In genomic region chr13:112889351-112890290, GRCh38 we compare ENCODE assay signal across 24 cellular contexts.
A peak's percentile ranks its signal among the peaks of the same experiment; 100 is the strongest.
DNase-seq lines count a peak whose midpoint lies in the region; ATAC-seq, FAIRE-seq and TF ChIP-seq lines count a peak whose summit lies in the region.
"Had no signal": no experiment of that assay in that cellular context is flagged by ENCODE, and none has a peak within 500 bp of the region (broad histone marks: within the 10 kb centered on the region; RNA-seq: fewer than 3 reads in every experiment).

No MANE protein-coding gene starts in this region.

- 0 out of 2 replicates have a peak overlapping the region, but pooled peaks have one; percentile 13 for H3K18ac ChIP-seq in H1 (ENCODE audit: extremely low read depth, low read length)

- no peak overlapping the region for H2BK5ac ChIP-seq in H1 (ENCODE audit: low read depth, low read length)

- CTCF ChIA-PET in H1 (lab: Charles Lee; ENCODE audit: partially characterized antibody): interaction anchor here (0.6 to 1.7 kb wide), 2 partner anchors 29 to 462 kb away, joined by 3 to 4 read pairs; no protein-coding TSS in a partner anchor

- POLR2A ChIA-PET in H1 (lab: Charles Lee; ENCODE audit: partially characterized antibody): interaction anchor here (0.8 to 3.8 kb wide), 3 partner anchors 9 to 26 kb away, joined by 4 to 17 read pairs (median 6); no protein-coding TSS in a partner anchor

- H3K4me2 ChIP-seq in H1 (ENCODE audit: insufficient read depth in 1 of 2, low read depth in 2 of 2, low read length in 2 of 2): no peak overlapping the region
- H3K4me2 ChIP-seq in neural progenitor cell: no peak overlapping the region
- H3K4me2 ChIP-seq: BLaER1, KMS-11 had no signal

- no peak overlapping the region; the same call in 1 of the 2 replicates for H2AK5ac ChIP-seq in H1 (ENCODE audit: low read depth, low read length)

- H3K23ac ChIP-seq in H1 (ENCODE audit: insufficient read length): no peak overlapping the region

- peak overlapping the region; percentile 99; the same call in 1 of the 2 replicates for H2BK12ac ChIP-seq in H1 (ENCODE audit: low read depth, low read length)

- TF ChIP-seq EP300 in H1 (IDR thresholded peaks at IDR 0.05; ENCODE audit: borderline replicate concordance in 1 of 2, low read depth in 2 of 2, low read length in 2 of 2): no peak

- H4K5ac ChIP-seq in H1 (ENCODE audit: insufficient read length, low read depth, low read length): no peak overlapping the region

- H3K23me2 ChIP-seq in H1 (ENCODE audit: low read depth, low read length): peaks cover 2% of the 10 kb centered on the region; the same call in 1 of the 2 replicates

- no peak for ATAC-seq in left ventricle myocardium superior
- no peak for ATAC-seq in heart right ventricle

- H3K36me3 ChIP-seq in heart right ventricle (peaks cover 0 to 7% (median 0%) of the 10 kb centered on the region in 9 donors), H1 (ENCODE audit: control insufficient read depth in 2 of 4, insufficient read depth in 4 of 4, low read length in 3 of 4) (peaks cover 0 to 6% (median 2%) of the 10 kb centered on the region in 4 experiments; a peak in 2 of 8 replicates), neural progenitor cell (no peaks in the 10 kb centered on the region)
- H3K36me3 ChIP-seq: SJSA1 had no signal

- H3K4me3 Mint-ChIP-seq in neural progenitor cell: no peak overlapping the region
- H3K4me3 Mint-ChIP-seq: CD4-positive, CD25-positive, alpha-beta regulatory T cell; H9 had no signal

- no peak overlapping the region for H3K14ac ChIP-seq in H1 (ENCODE audit: insufficient read length)

- no peaks in the 10 kb centered on the region for H3K36me3 Mint-ChIP-seq in neural progenitor cell
- H3K36me3 Mint-ChIP-seq: CD4-positive, CD25-positive, alpha-beta regulatory T cell; IgD-negative memory B cell had no signal

- H3K9ac ChIP-seq in H1 (replicated peaks in 1 of 4; ENCODE audit: extremely low read depth in 1 of 4, low read depth in 3 of 4, low read length in 3 of 4) (no peak overlapping the region), neural progenitor cell (no peak overlapping the region)
- H3K9ac ChIP-seq: BLaER1, KMS-11 had no signal

- 90 to 92% methylated on average over 42 of the region's 42 CpGs for WGBS in heart right ventricle, 2 donors
- 89% methylated on average over 32 of the region's 42 CpGs; no CpG with 5 or more reads in 1 of the 2 experiments for WGBS in H1 (ENCODE audit: extremely low coverage in 1 of 2, insufficient coverage in 1 of 2, insufficient read length in 1 of 2, insufficient replicate concordance in 2 of 2, low coverage in 1 of 2, low lambda C conversion rate in 2 of 2, missing lambda C conversion rate in 1 of 2), 2 experiments

- H3K79me1 ChIP-seq in H1 (ENCODE audit: low read depth, low read length): no peaks in the 10 kb centered on the region

- H3K4ac ChIP-seq in H1 (replicated peaks; ENCODE audit: insufficient read length, low read depth, low read length): no peak overlapping the region

- H3K9me3 Mint-ChIP-seq in neural progenitor cell: no peaks in the 10 kb centered on the region
- H3K9me3 Mint-ChIP-seq: CD4-positive, CD25-positive, alpha-beta regulatory T cell; H9; IgD-negative memory B cell had no signal

- H3K27ac ChIP-seq in heart right ventricle (no peak overlapping the region), H1 (ENCODE audit: low read depth, low read length) (no peak overlapping the region), neural progenitor cell (no peak overlapping the region)
- H3K27ac ChIP-seq: BLaER1, KMS-11, SJSA1 had no signal

- H2AFZ ChIP-seq in H1 (ENCODE audit: low read length) (no peak overlapping the region), neural progenitor cell (replicated peaks) (no peak overlapping the region)

- H3K4me1 ChIP-seq in heart right ventricle (peaks cover 6 to 37% (median 26%) of the 10 kb centered on the region in 9 donors), H1 (replicated peaks in 1 of 4; ENCODE audit: control insufficient read depth in 3 of 4, insufficient read depth in 4 of 4, low read length in 3 of 4) (peaks cover 7 to 47% (median 37%) of the 10 kb centered on the region in 4 experiments), neural progenitor cell (peaks cover 50% of the 10 kb centered on the region)

- H4K8ac ChIP-seq in H1 (ENCODE audit: extremely low read depth, insufficient read depth, low read length): peak overlapping the region; percentile 58; the same call in 1 of the 2 replicates

- peaks cover 65% of the 10 kb centered on the region for H3F3A ChIP-seq in neural progenitor cell (ENCODE audit: low read depth)

- H3K27me3 Mint-ChIP-seq in neural progenitor cell (ENCODE audit: insufficient read depth, low read depth): peaks cover 13% of the 10 kb centered on the region
- H3K27me3 Mint-ChIP-seq: IgD-negative memory B cell had no signal

- no peak overlapping the region for H2BK20ac ChIP-seq in H1 (ENCODE audit: low read length)

- H4K91ac ChIP-seq in H1 (replicated peaks; ENCODE audit: insufficient read length, low read length): peak overlapping the region; percentile 25

- no peak for FAIRE-seq in H1 (lab: Jason Lieb, UNC)
- FAIRE-seq: A204.1, RCC 7860 had no signal

- TF ChIP-seq CTCF in heart right ventricle (IDR thresholded peaks at IDR 0.05): no peak
- no peak for TF ChIP-seq CTCF in H1 (IDR thresholded peaks at IDR 0.05; ENCODE audit: control extremely low read depth in 1 of 3, insufficient read depth in 1 of 3, low read depth in 1 of 3, low read length in 3 of 3)
- TF ChIP-seq CTCF in neural progenitor cell (IDR thresholded peaks at IDR 0.05): no peak

- H3K4me1 Mint-ChIP-seq in neural progenitor cell: peaks cover 70% of the 10 kb centered on the region

- H3K79me2 ChIP-seq in H1 (ENCODE audit: control insufficient read depth in 1 of 2, insufficient read depth in 2 of 2, low read length in 2 of 2) (no peaks in the 10 kb centered on the region), neural progenitor cell (ENCODE audit: low read depth) (peaks cover 3% of the 10 kb centered on the region)

- peak; percentile 19 for DNase-seq in left ventricle myocardium superior
- no peak for DNase-seq in heart right ventricle
- no peak for DNase-seq in H1 (ENCODE audit: low read depth in 1 of 2, low spot score in 2 of 2)
- DNase-seq in neural progenitor cell (ENCODE audit: low spot score): no peak
- no peak for DNase-seq in stimulated activated CD4-positive, alpha-beta T cell treated with anti-CD3 and anti-CD28 coated beads, Interleukin-4, amount 100 ng/mL, for 24 hours
- no peak for DNase-seq in NCI-H1417 treated with DMSO at 0.1 percent for 48 hours (lab: John Stamatoyannopoulos, UW)
- DNase-seq in globus pallidus (ENCODE audit: low spot score): no peak
- DNase-seq: CD4-positive, CD25-positive, alpha-beta regulatory T cell; DMS153; DND-41; H9; MM.1S; NCI-H1092; NCI-H146; NCI-H1930; NCI-H2107; NCI-H524; NCI-H774 had no signal

- H3K9me3 ChIP-seq in heart right ventricle (no peaks in the 10 kb centered on the region), H1 (ENCODE audit: insufficient read depth in 2 of 2, low read depth in 1 of 2, low read length in 1 of 2) (no peaks in the 10 kb centered on the region), neural progenitor cell (ENCODE audit: low read depth) (no peaks in the 10 kb centered on the region)
- H3K9me3 ChIP-seq: BLaER1, SJSA1 had no signal

- no peak for TF ChIP-seq RAD21 in H1 (IDR thresholded peaks at IDR 0.05 in 1 of 2, conservative IDR thresholded peaks at IDR 0.05 in 1 of 2; ENCODE audit: low read depth in 2 of 2, low read length in 2 of 2)

- no peak for TF ChIP-seq POLR2A in H1 (IDR thresholded peaks at IDR 0.05; ENCODE audit: control extremely low read depth in 1 of 2, low read depth in 2 of 2, low read length in 2 of 2)

- no peak overlapping the region for H3K4me3 ChIP-seq in heart right ventricle
- no peak overlapping the region for H3K4me3 ChIP-seq in H1 (ENCODE audit: extremely low read depth in 1 of 4, insufficient read depth in 2 of 4, low read depth in 3 of 4, low read length in 4 of 4)
- no peak overlapping the region for H3K4me3 ChIP-seq in neural progenitor cell
- H3K4me3 ChIP-seq: BLaER1, SJSA1 had no signal

- H3K27me3 ChIP-seq in heart right ventricle: peaks cover 0 to 31% (median 16%) of the 10 kb centered on the region in 7 donors
- peaks cover 0 to 16% (median 13%) of the 10 kb centered on the region in 4 experiments; a peak in 6 of 7 replicates for H3K27me3 ChIP-seq in H1 (replicated peaks in 1 of 4; ENCODE audit: control insufficient read depth in 3 of 4, extremely low read depth in 1 of 4, insufficient read depth in 3 of 4, low read length in 3 of 4)
- H3K27me3 ChIP-seq in neural progenitor cell: peaks cover 8% of the 10 kb centered on the region

- no peak overlapping the region for H2BK15ac ChIP-seq in H1 (ENCODE audit: low read length)

- intact Hi-C loops in left ventricle myocardium superior (cut with micrococcal nuclease): no loop called here
- intact Hi-C loops in heart right ventricle (cut with DNase I): no loop called here

- H4K20me1 ChIP-seq in H1 (replicated peaks in 1 of 2; ENCODE audit: control insufficient read depth in 1 of 2, insufficient read depth in 2 of 2, low read length in 2 of 2) (peaks cover 0 to 7% of the 10 kb centered on the region in 2 experiments), neural progenitor cell (ENCODE audit: low read depth) (no peaks in the 10 kb centered on the region)

- H2BK120ac ChIP-seq in H1 (replicated peaks; ENCODE audit: low read depth, low read length): no peak overlapping the region

- H3K56ac ChIP-seq in H1 (replicated peaks; ENCODE audit: insufficient read length, low read depth, low read length): no peak overlapping the region

- H3K27ac Mint-ChIP-seq in neural progenitor cell: peak overlapping the region; percentile 90
- H3K27ac Mint-ChIP-seq: CD4-positive, CD25-positive, alpha-beta regulatory T cell; H9 had no signal

TF ChIP-seq in H1, 55 proteins besides CTCF, POLR2A, EP300 and RAD21 (continues in another document):
- TF ChIP-seq SAP30 (IDR thresholded peaks at IDR 0.05; ENCODE audit: insufficient read depth, insufficient replicate concordance, low read length): no peak
- TF ChIP-seq RNF2 (IDR thresholded peaks at IDR 0.05; ENCODE audit: borderline replicate concordance, low read depth, low read length, missing control alignments, poor library complexity, severe bottlenecking): no peak
- no peak for TF ChIP-seq GTF2F1 (IDR thresholded peaks at IDR 0.05; ENCODE audit: borderline replicate concordance, low read depth, low read length)
